In the genomic region with DNA sequence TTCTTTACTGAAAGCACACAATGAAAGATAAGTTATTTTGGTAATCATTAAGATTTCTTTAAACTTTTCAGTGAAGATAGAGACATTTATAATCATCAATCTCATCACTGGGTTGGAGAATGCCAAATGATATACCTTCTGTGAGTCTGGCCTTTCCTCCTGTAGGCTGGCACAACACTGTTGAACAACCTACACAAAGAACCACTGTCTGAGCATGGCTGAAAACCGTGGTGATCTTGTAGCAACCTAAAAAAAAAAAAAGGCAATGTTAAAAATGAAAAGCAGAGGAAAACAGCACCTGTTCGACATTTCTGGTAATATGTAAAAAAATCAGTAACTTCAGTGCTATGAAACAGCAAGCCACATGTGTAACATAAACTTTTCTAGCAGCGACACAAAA, we compare ENCODE assay signal across 12 cellular contexts. TPM values are rescaled to one million over a fixed set of nuclear protein-coding genes. Genes with fewer than 3 reads are reported as not detected.
DNase-seq lines count a peak whose midpoint lies in the region; ATAC-seq and TF ChIP-seq lines count a peak whose summit lies in the region.
"Had no signal": no experiment of that assay in that cellular context is flagged by ENCODE, and none has a peak within 500 bp of the region (broad histone marks: within the 10 kb centered on the region; RNA-seq: fewer than 3 reads in every experiment).

No MANE protein-coding gene starts in this region.

- H4K20me1 ChIP-seq in hepatocyte (ENCODE audit: insufficient read depth, poor library complexity, severe bottlenecking), result peaks cover 3% of the 10 kb centered on the region

- H3K4me1 Mint-ChIP-seq in activated naive CD4-positive, alpha-beta T cell treated with anti-CD3 and anti-CD28 coated beads, Interleukin-2, amount 10 ng/mL, durations not matched to agents 7 days and 5 days, result peaks cover 32% of the 10 kb centered on the region
- H3K4me1 Mint-ChIP-seq in activated CD4-positive, alpha-beta memory T cell treated with anti-CD3 and anti-CD28 coated beads, Interleukin-2, amount 10 ng/mL, durations not matched to agents 7 days and 5 days, result peaks cover 30% of the 10 kb centered on the region
- H3K4me1 Mint-ChIP-seq in stimulated activated naive CD8-positive, alpha-beta T cell treated with anti-CD3 and anti-CD28 coated beads, Interleukin-15, amount 100 ng/mL, for 72 hours, result peaks cover 12% of the 10 kb centered on the region
- H3K4me1 Mint-ChIP-seq in effector memory CD8-positive, alpha-beta T cell (ENCODE audit: low read depth in 2 of 2), result peaks cover 7 to 17% of the 10 kb centered on the region in 2 donors

- no peak for TF ChIP-seq CTCF in hepatocyte (IDR thresholded peaks at IDR 0.05; ENCODE audit: poor library complexity)

- no peaks in the 10 kb centered on the region for H3K9me3 Mint-ChIP-seq in activated naive CD4-positive, alpha-beta T cell treated with anti-CD3 and anti-CD28 coated beads, Interleukin-2, amount 10 ng/mL, durations not matched to agents 7 days and 5 days
- H3K9me3 Mint-ChIP-seq in activated CD4-positive, alpha-beta memory T cell treated with anti-CD3 and anti-CD28 coated beads, Interleukin-2, amount 10 ng/mL, durations not matched to agents 7 days and 5 days, result no peaks in the 10 kb centered on the region
- peaks cover 0 to 7% of the 10 kb centered on the region in 2 donors for H3K9me3 Mint-ChIP-seq in stimulated activated naive CD8-positive, alpha-beta T cell treated with anti-CD3 and anti-CD28 coated beads, Interleukin-15, amount 100 ng/mL, for 72 hours
- H3K9me3 Mint-ChIP-seq in effector memory CD8-positive, alpha-beta T cell, result no peaks in the 10 kb centered on the region

- no peaks in the 10 kb centered on the region for H3K9me2 ChIP-seq in hepatocyte (replicated peaks; ENCODE audit: insufficient read depth)

- ATAC-seq in stimulated activated naive CD8-positive, alpha-beta T cell treated with anti-CD3 and anti-CD28 coated beads, Interleukin-15, amount 100 ng/mL, for 72 hours, result no peak
- ATAC-seq in effector memory CD8-positive, alpha-beta T cell (replicated peaks), result no peak
- ATAC-seq in HG02885 (IDR thresholded peaks at IDR 0.05; ENCODE audit: poor library complexity, unreplicated experiment), result no peak

- peak overlapping the region; percentile 82 for H3K4me2 ChIP-seq in hepatocyte

- POLR2A ChIA-PET in activated CD4-positive, alpha-beta memory T cell treated with anti-CD3 and anti-CD28 coated beads, Interleukin-2, amount 10 ng/mL, durations not matched to agents 7 days and 5 days (lab: Charles Lee), result interaction anchor here (0.7 to 4.1 kb wide), 6 partner anchors 9 to 122 kb away, joined by 3 to 56 read pairs (median 6); partner anchors contain the start of gene APH1B

- CTCF ChIA-PET in activated naive CD4-positive, alpha-beta T cell treated with anti-CD3 and anti-CD28 coated beads, Interleukin-2, amount 10 ng/mL, durations not matched to agents 7 days and 5 days (lab: Charles Lee), result no interaction called here
- CTCF ChIA-PET in activated CD4-positive, alpha-beta memory T cell treated with anti-CD3 and anti-CD28 coated beads, Interleukin-2, amount 10 ng/mL, durations not matched to agents 7 days and 5 days (lab: Charles Lee), result interaction anchor here (1.0 kb wide), 1 partner anchor 47 kb away, joined by 3 read pairs; no protein-coding TSS in a partner anchor

- H3K79me2 ChIP-seq in hepatocyte, result peaks cover 47% of the 10 kb centered on the region
- H3K79me2 ChIP-seq: parathyroid adenoma had no signal

- H3K27ac Mint-ChIP-seq in activated naive CD4-positive, alpha-beta T cell treated with anti-CD3 and anti-CD28 coated beads, Interleukin-2, amount 10 ng/mL, durations not matched to agents 7 days and 5 days, result peak overlapping the region; percentile 67
- peak overlapping the region; percentile 47 for H3K27ac Mint-ChIP-seq in activated CD4-positive, alpha-beta memory T cell treated with anti-CD3 and anti-CD28 coated beads, Interleukin-2, amount 10 ng/mL, durations not matched to agents 7 days and 5 days
- H3K27ac Mint-ChIP-seq in stimulated activated naive CD8-positive, alpha-beta T cell treated with anti-CD3 and anti-CD28 coated beads, Interleukin-15, amount 100 ng/mL, for 72 hours, result no peak overlapping the region
- no peak overlapping the region for H3K27ac Mint-ChIP-seq in effector memory CD8-positive, alpha-beta T cell

- H3K4me1 ChIP-seq in hepatocyte (ENCODE audit: insufficient read depth), result peaks cover 10% of the 10 kb centered on the region
- H3K4me1 ChIP-seq: parathyroid adenoma had no signal

- peaks cover 39% of the 10 kb centered on the region for H3K36me3 Mint-ChIP-seq in activated naive CD4-positive, alpha-beta T cell treated with anti-CD3 and anti-CD28 coated beads, Interleukin-2, amount 10 ng/mL, durations not matched to agents 7 days and 5 days
- peaks cover 45% of the 10 kb centered on the region for H3K36me3 Mint-ChIP-seq in activated CD4-positive, alpha-beta memory T cell treated with anti-CD3 and anti-CD28 coated beads, Interleukin-2, amount 10 ng/mL, durations not matched to agents 7 days and 5 days (ENCODE audit: low read depth)
- peaks cover 25% of the 10 kb centered on the region for H3K36me3 Mint-ChIP-seq in effector memory CD8-positive, alpha-beta T cell (ENCODE audit: insufficient read depth)

- peak overlapping the region; percentile 96 for H3K27ac ChIP-seq in hepatocyte
- H3K27ac ChIP-seq: parathyroid adenoma had no signal

- peak overlapping the region; percentile 90 for H3K4me3 ChIP-seq in hepatocyte

- H3K9me3 ChIP-seq in hepatocyte (ENCODE audit: low read depth), result no peaks in the 10 kb centered on the region
- H3K9me3 ChIP-seq: esophagus squamous epithelium had no signal

- peak overlapping the region; percentile 93 for H3K4me3 Mint-ChIP-seq in activated naive CD4-positive, alpha-beta T cell treated with anti-CD3 and anti-CD28 coated beads, Interleukin-2, amount 10 ng/mL, durations not matched to agents 7 days and 5 days
- H3K4me3 Mint-ChIP-seq in activated CD4-positive, alpha-beta memory T cell treated with anti-CD3 and anti-CD28 coated beads, Interleukin-2, amount 10 ng/mL, durations not matched to agents 7 days and 5 days, result peak overlapping the region; percentile 99
- peak overlapping the region; percentile 64 to 99 for H3K4me3 Mint-ChIP-seq in stimulated activated naive CD8-positive, alpha-beta T cell treated with anti-CD3 and anti-CD28 coated beads, Interleukin-15, amount 100 ng/mL, for 72 hours
- H3K4me3 Mint-ChIP-seq in effector memory CD8-positive, alpha-beta T cell, result peak overlapping the region in 1 of 2 donors; percentile 33

- no peaks in the 10 kb centered on the region for H3K27me3 ChIP-seq in hepatocyte
- H3K27me3 ChIP-seq: esophagus squamous epithelium had no signal

- H3K27me3 Mint-ChIP-seq in activated naive CD4-positive, alpha-beta T cell treated with anti-CD3 and anti-CD28 coated beads, Interleukin-2, amount 10 ng/mL, durations not matched to agents 7 days and 5 days, result no peaks in the 10 kb centered on the region
- H3K27me3 Mint-ChIP-seq in activated CD4-positive, alpha-beta memory T cell treated with anti-CD3 and anti-CD28 coated beads, Interleukin-2, amount 10 ng/mL, durations not matched to agents 7 days and 5 days, result no peaks in the 10 kb centered on the region
- no peaks in the 10 kb centered on the region for H3K27me3 Mint-ChIP-seq in stimulated activated naive CD8-positive, alpha-beta T cell treated with anti-CD3 and anti-CD28 coated beads, Interleukin-15, amount 100 ng/mL, for 72 hours
- H3K27me3 Mint-ChIP-seq in effector memory CD8-positive, alpha-beta T cell, result no peaks in the 10 kb centered on the region

- peaks cover 8% of the 10 kb centered on the region for H3K36me3 ChIP-seq in hepatocyte (replicated peaks; ENCODE audit: insufficient read depth, low read depth)

- H2AFZ ChIP-seq in hepatocyte, result no peak overlapping the region
- H2AFZ ChIP-seq: parathyroid adenoma had no signal

- 71% methylated on average over 3 of the region's 3 CpGs for WGBS in hepatocyte (ENCODE audit: low lambda C conversion rate, missing lambda C conversion rate)

- no peak for DNase-seq in activated naive CD4-positive, alpha-beta T cell treated with anti-CD3 and anti-CD28 coated beads, Interleukin-2, amount 10 ng/mL, durations not matched to agents 7 days and 5 days
- no peak for DNase-seq in activated naive CD4-positive, alpha-beta T cell treated with anti-CD3 and anti-CD28 coated beads, Interleukin-2, amount 50 U/mL, for 16 hours
- DNase-seq in activated CD4-positive, alpha-beta memory T cell treated with anti-CD3 and anti-CD28 coated beads, Interleukin-2, amount 10 ng/mL, durations not matched to agents 7 days and 5 days, result no peak
- DNase-seq in hepatocyte (ENCODE audit: low spot score), result no peak
- no peak for DNase-seq in stimulated activated naive CD8-positive, alpha-beta T cell treated with anti-CD3 and anti-CD28 coated beads, Interleukin-15, amount 100 ng/mL, for 72 hours
- no peak for DNase-seq in effector memory CD8-positive, alpha-beta T cell
- no peak for DNase-seq in cerebellar nuclear complex (lab: John Stamatoyannopoulos, UW)
- DNase-seq: activated CD4-positive, alpha-beta T cell treated with anti-CD3 and anti-CD28 coated beads for 48 hours; esophagus squamous epithelium; NCI-H446 treated with DMSO at 0.1 percent for 48 hours had no signal

RNA-seq across cellular contexts. Expression of gene RPS27L, which starts 1.8 kb away (rescaled TPM):
- 100 to 1,000 TPM; 171 to 173 TPM for total RNA-seq in activated CD4-positive, alpha-beta memory T cell treated with anti-CD3 and anti-CD28 coated beads, Interleukin-2, amount 10 ng/mL, durations not matched to agents 7 days and 5 days
- total RNA-seq in hepatocyte, result 97.3 and 134 TPM in 2 replicates
- 525 and 528 TPM in 2 replicates for polyA plus RNA-seq in hepatocyte

RNA-seq across cellular contexts. Expression of gene LACTB, which starts 33.8 kb away (rescaled TPM):
- total RNA-seq in activated CD4-positive, alpha-beta memory T cell treated with anti-CD3 and anti-CD28 coated beads, Interleukin-2, amount 10 ng/mL, durations not matched to agents 7 days and 5 days, result 10 to 100 TPM; 12.7 to 14.0 TPM
- 19.6 and 31.0 TPM in 2 replicates for total RNA-seq in hepatocyte
- polyA plus RNA-seq in hepatocyte, result 19.2 and 26.5 TPM in 2 replicates

RNA-seq across cellular contexts. Expression of gene RAB8B, which starts 33.9 kb away (rescaled TPM):
- 100 to 1,000 TPM; 133 to 139 TPM for total RNA-seq in activated CD4-positive, alpha-beta memory T cell treated with anti-CD3 and anti-CD28 coated beads, Interleukin-2, amount 10 ng/mL, durations not matched to agents 7 days and 5 days
- 36.9 and 40.5 TPM in 2 replicates for total RNA-seq in hepatocyte
- polyA plus RNA-seq in hepatocyte, result 11.7 and 16.4 TPM in 2 replicates

Comparison
In these comparisons a context has a peak if more than half of its experiments do, and no peak if none do; other contexts are left out.
1. H3K27ac Mint-ChIP-seq: peak in activated naive CD4-positive, alpha-beta T cell treated with anti-CD3 and anti-CD28 coated beads, Interleukin-2, amount 10 ng/mL, durations not matched to agents 7 days and 5 days (single experiment) and activated CD4-positive, alpha-beta memory T cell treated with anti-CD3 and anti-CD28 coated beads, Interleukin-2, amount 10 ng/mL, durations not matched to agents 7 days and 5 days (single experiment); none in stimulated activated naive CD8-positive, alpha-beta T cell treated with anti-CD3 and anti-CD28 coated beads, Interleukin-15, amount 100 ng/mL, for 72 hours (0 of 2) and effector memory CD8-positive, alpha-beta T cell (0 of 2).